Comparison of ENCODE assay signal across 25 cellular contexts in the genomic region with DNA sequence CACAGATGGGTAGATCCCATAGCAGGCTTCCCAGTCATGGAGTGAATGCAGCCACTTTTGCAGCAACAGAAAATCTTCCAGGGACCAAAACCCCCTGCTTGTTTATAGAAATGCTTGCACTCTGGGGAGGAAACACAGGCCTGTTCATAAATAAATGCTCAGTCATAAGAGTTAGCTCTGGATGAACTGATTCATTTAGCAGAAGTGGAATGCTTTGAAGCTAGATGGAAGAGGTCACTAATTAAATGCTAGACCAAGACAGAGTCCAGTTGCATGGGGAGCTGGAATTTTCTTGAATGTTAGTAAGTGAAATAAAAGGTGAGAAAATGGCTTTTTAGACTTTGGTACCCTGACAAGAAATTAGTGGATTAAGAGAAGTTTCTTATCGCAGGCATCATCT.
"Had no signal": no experiment of that assay in that cellular context is flagged by ENCODE, and none has a peak within 500 bp of the region (broad histone marks: within the 10 kb centered on the region; RNA-seq: fewer than 3 reads in every experiment).

No MANE protein-coding gene starts in this region.

- DNase-seq: activated CD4-positive, alpha-beta T cell treated with anti-CD3 and anti-CD28 coated beads for 1 hour; activated CD8-positive, alpha-beta memory T cell treated with anti-CD3 and anti-CD28 coated beads for 24 hours; activated CD8-positive, alpha-beta memory T cell treated with anti-CD3 and anti-CD28 coated beads, Interleukin-2, amount 50 U/mL, for 48 hours; activated naive CD4-positive, alpha-beta T cell treated with Interleukin-2 at 50 U/mL for 16 hours; activated naive CD8-positive, alpha-beta T cell treated with anti-CD3 and anti-CD28 coated beads for 36 hours; activated T-cell treated with anti-CD3 and anti-CD28 coated beads, Interleukin-2, amount 50 U/mL, for 4 hours; colonic mucosa; dorsolateral prefrontal cortex; effector memory CD8-positive, alpha-beta T cell; esophagus squamous epithelium; heart left ventricle; islet precursor cell; left cardiac atrium; mesendoderm; naive thymus-derived CD4-positive, alpha-beta T cell; retina; sigmoid colon; stimulated activated CD4-positive, alpha-beta T cell treated with anti-CD3 and anti-CD28 coated beads, Interleukin-4, amount 100 ng/mL, for 1 hour; stimulated activated naive CD4-positive, alpha-beta T cell treated with Interleukin-2 at 50 U/mL for 16 hours; T-cell; thyroid gland; WERI-Rb-1 had no signal

- H3K4me3 Mint-ChIP-seq: activated naive CD8-positive, alpha-beta T cell treated with anti-CD3 and anti-CD28 coated beads for 36 hours; activated T-cell treated with anti-CD3 and anti-CD28 coated beads, Interleukin-2, amount 50 U/mL, for 4 hours; effector memory CD8-positive, alpha-beta T cell; naive thymus-derived CD4-positive, alpha-beta T cell; T-cell; T-helper 2 cell treated with Interferon-gamma antibody and Interleukin-4, amounts not matched to agents 5 μg/mL and 100 μg/mL, for 36 hours had no signal

- H3K4me3 ChIP-seq: colonic mucosa, dorsolateral prefrontal cortex, esophagus squamous epithelium, heart left ventricle, sigmoid colon, thyroid gland had no signal

- H3K27ac Mint-ChIP-seq: activated naive CD8-positive, alpha-beta T cell treated with anti-CD3 and anti-CD28 coated beads for 36 hours; activated T-helper 2 cell treated with anti-CD3 and anti-CD28 coated beads, Interferon-gamma antibody, Interleukin-2, Interleukin-4, amounts not matched to agents 10 μg/mL and 5 μg/mL and 100 μg/mL, durations not matched to agents 14 hours and 24 hours and 36 hours; effector memory CD8-positive, alpha-beta T cell; progenitor cell of endocrine pancreas; T-cell; T-helper 2 cell treated with Interferon-gamma antibody and Interleukin-4, amounts not matched to agents 5 μg/mL and 100 μg/mL, for 36 hours had no signal

- H3K27me3 ChIP-seq: colonic mucosa, dorsolateral prefrontal cortex, heart left ventricle, sigmoid colon, thyroid gland had no signal

- H3K36me3 ChIP-seq: colonic mucosa, esophagus squamous epithelium, heart left ventricle, sigmoid colon, thyroid gland, WERI-Rb-1 had no signal

- H3K4me1 ChIP-seq: colonic mucosa, esophagus squamous epithelium had no signal

- ATAC-seq: activated T-cell treated with anti-CD3 and anti-CD28 coated beads, Interleukin-2, amount 50 U/mL, for 4 hours; effector memory CD8-positive, alpha-beta T cell; heart left ventricle; left cardiac atrium; naive thymus-derived CD4-positive, alpha-beta T cell; T-cell had no signal

- H3K9me3 ChIP-seq: colonic mucosa, esophagus squamous epithelium, heart left ventricle, sigmoid colon, thyroid gland had no signal

- H3K27ac ChIP-seq: colonic mucosa, esophagus squamous epithelium, heart left ventricle, WERI-Rb-1 had no signal

- H3K9me3 Mint-ChIP-seq: activated T-cell treated with anti-CD3 and anti-CD28 coated beads, Interleukin-2, amount 50 U/mL, for 4 hours; activated T-helper 2 cell treated with anti-CD3 and anti-CD28 coated beads, Interferon-gamma antibody, Interleukin-2, Interleukin-4, amounts not matched to agents 10 μg/mL and 5 μg/mL and 100 μg/mL, durations not matched to agents 14 hours and 24 hours and 36 hours; effector memory CD8-positive, alpha-beta T cell; T-cell; T-helper 2 cell treated with Interferon-gamma antibody and Interleukin-4, amounts not matched to agents 5 μg/mL and 100 μg/mL, for 36 hours had no signal

- H3K27me3 Mint-ChIP-seq: progenitor cell of endocrine pancreas had no signal

- H3K36me3 Mint-ChIP-seq: activated naive CD8-positive, alpha-beta T cell treated with anti-CD3 and anti-CD28 coated beads for 36 hours; T-cell had no signal
